26 cellular contexts compared by ENCODE assay signal in the genomic region with DNA sequence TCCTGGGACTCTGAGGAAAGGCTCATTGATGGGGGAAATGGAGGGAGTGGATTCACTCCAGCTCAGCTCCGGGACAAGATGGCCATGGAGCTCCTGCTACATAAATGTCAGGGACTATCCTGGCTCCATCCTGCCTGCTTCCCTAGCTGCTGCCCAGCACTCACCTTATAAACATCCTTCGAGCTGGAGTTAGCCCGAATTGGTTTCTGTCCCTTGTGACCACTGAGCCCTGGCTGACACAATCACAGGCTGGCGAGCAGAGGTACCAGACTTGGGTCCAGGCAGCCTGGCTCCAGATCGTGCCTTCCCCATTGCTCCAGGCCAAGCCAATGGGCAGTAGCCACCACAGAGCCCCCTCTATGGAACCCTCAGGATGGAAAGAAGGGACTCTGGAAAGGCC.
"Had no signal": no experiment of that assay in that cellular context is flagged by ENCODE, and none has a peak within 500 bp of the region (broad histone marks: within the 10 kb centered on the region; RNA-seq: fewer than 3 reads in every experiment).

No MANE protein-coding gene starts in this region.

- DNase-seq: naive thymus-derived CD4-positive, alpha-beta T cell; natural killer cell; occipital lobe; ovary; retina; right cardiac atrium; right lobe of liver; sigmoid colon; small intestine; stimulated activated CD4-positive, alpha-beta T cell treated with anti-CD3 and anti-CD28 coated beads, Interleukin-15, amount 100 ng/mL, for 24 hours; stimulated activated CD4-positive, alpha-beta T cell treated with anti-CD3 and anti-CD28 coated beads, Interleukin-2, amount 100 ng/mL, for 24 hours; stimulated activated CD4-positive, alpha-beta T cell treated with anti-CD3 and anti-CD28 coated beads, Interleukin-2, amount 100 ng/mL, for 48 hours; stimulated activated CD4-positive, alpha-beta T cell treated with anti-CD3 and anti-CD28 coated beads, Interleukin-4, amount 100 ng/mL, for 24 hours; stimulated activated naive B cell treated with anti-CD40 and anti-IgM and Interleukin-4, amounts not matched to agents 10 μg/mL and 1 μg/mL and 100 μg/mL, for 72 hours; stimulated activated naive CD4-positive, alpha-beta T cell treated with Interleukin-2 at 50 U/mL for 16 hours; stomach; thyroid gland; trophoblast cell had no signal

- H3K27me3 ChIP-seq: neural progenitor cell, ovary, right lobe of liver, sigmoid colon, stomach, thyroid gland, tibial nerve, upper lobe of left lung, vagina had no signal

- FAIRE-seq: small intestine, urothelium cell line had no signal

- H3K4me1 ChIP-seq: neural progenitor cell, prostate gland, sigmoid colon, stomach, thyroid gland, tibial nerve, upper lobe of left lung, vagina had no signal

- H2AFZ ChIP-seq: neural progenitor cell had no signal

- ATAC-seq: naive thymus-derived CD4-positive, alpha-beta T cell; natural killer cell; right cardiac atrium; right lobe of liver; stimulated activated effector memory CD8-positive, alpha-beta T cell treated with anti-CD3 and anti-CD28 coated beads, Interleukin-12 subunit alpha, Interleukin-12 subunit beta, amount 100 ng/mL, for 72 hours; stimulated activated naive B cell treated with anti-CD40 and anti-IgM and Interleukin-4, amounts not matched to agents 10 μg/mL and 1 μg/mL and 100 μg/mL, for 72 hours had no signal

- H3K9me3 ChIP-seq: ovary, prostate gland, right lobe of liver, sigmoid colon, stomach, thoracic aorta, thyroid gland, tibial nerve, upper lobe of left lung, vagina had no signal

- H3K4me3 ChIP-seq: neural progenitor cell, ovary, prostate gland, right lobe of liver, sigmoid colon, stomach, thoracic aorta, thyroid gland, tibial nerve, upper lobe of left lung, vagina had no signal

- H3K27ac ChIP-seq: neural progenitor cell, ovary, prostate gland, right lobe of liver, sigmoid colon, stomach, thoracic aorta, thyroid gland, tibial nerve, upper lobe of left lung, vagina had no signal

- H3K4me2 ChIP-seq: neural progenitor cell had no signal

- H3K36me3 ChIP-seq: neural progenitor cell, ovary, prostate gland, right lobe of liver, sigmoid colon, stomach, thoracic aorta, thyroid gland, tibial nerve, upper lobe of left lung, vagina had no signal

- H3K9ac ChIP-seq: neural progenitor cell had no signal
